ENCODE assay signal across 8 cellular contexts in the genomic region with DNA sequence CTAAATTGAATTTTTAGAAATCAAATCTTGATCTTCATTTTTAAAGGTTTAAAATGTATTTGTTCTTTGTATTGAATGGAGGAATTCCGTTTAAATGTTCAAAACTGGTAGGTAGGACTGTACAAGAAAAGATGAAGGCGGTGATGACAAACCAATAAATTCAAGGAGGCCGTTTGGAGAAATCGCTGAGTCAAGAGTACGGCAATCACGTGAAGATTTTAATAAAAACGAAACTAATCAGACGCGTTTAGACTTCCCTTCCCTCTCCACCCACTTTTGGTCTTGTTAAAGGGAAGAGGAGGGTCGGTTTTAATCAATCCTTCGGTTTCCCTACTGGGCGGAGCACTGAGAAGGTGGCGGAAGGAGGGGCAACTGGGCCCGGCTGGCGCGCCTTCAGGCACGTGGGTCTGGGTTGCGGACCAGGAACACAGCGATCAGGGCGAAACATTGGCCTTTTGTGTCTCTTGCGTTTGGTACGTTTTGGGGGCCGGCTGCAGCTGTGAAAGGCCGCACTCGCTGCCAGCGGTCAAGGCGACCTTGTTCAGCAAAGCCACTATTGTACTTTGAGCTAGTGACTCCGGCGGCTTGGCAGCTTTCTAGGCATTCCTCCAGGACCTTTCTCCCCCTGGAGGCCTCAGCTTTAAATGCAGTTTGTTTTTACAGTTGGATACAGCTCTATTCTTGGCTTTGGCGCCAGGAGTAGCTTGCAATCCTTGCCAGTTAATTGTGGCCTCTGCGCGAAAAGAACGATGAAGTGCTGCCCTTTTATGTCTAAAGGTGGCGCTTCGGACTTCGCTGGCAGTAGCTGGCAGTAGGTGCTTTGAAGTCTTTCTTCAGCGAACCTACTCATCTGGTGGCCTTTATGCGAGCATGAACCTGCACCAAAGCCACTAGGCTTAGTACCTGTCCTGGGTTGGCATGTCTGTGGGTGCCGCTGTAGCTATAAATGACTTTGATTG. TPM values are rescaled to one million over a fixed set of nuclear protein-coding genes. Genes with fewer than 3 reads are reported as not detected.
DNase-seq lines count a peak whose midpoint lies in the region; ATAC-seq and TF ChIP-seq lines count a peak whose summit lies in the region.

No MANE protein-coding gene starts in this region.

- CTCF ChIA-PET in Caco-2 (lab: Charles Lee), result interaction anchor here (0.6 to 1.1 kb wide), 7 partner anchors 13 to 1884 kb away, joined by 4 to 6 read pairs (median 4); partner anchors contain the start of genes LAMP2, MCTS1 and ZBTB33

- peak overlapping the region; percentile 70 for H3K27ac Mint-ChIP-seq in Caco-2 (ENCODE audit: unreplicated experiment)

- POLR2A ChIA-PET in Caco-2 (lab: Charles Lee), result interaction anchor here (0.8 to 1.2 kb wide), 2 partner anchors 17 to 76 kb away, joined by 4 to 13 read pairs; partner anchors contain the start of gene LAMP2

- peak overlapping the region; percentile 69 for H3K27ac ChIP-seq in epithelial cell of prostate

- H3K9me3 ChIP-seq in Caco-2, result no peaks in the 10 kb centered on the region
- H3K9me3 ChIP-seq in mononuclear cell (ENCODE audit: low read depth, low read length), result no peaks in the 10 kb centered on the region

- H3K4me1 ChIP-seq in Caco-2 (no peaks in the 10 kb centered on the region; the same call in 1 of the 2 replicates), mononuclear cell (ENCODE audit: insufficient read depth, low read length) (peaks cover 19% of the 10 kb centered on the region)

- H3K9me3 Mint-ChIP-seq in Caco-2 (ENCODE audit: unreplicated experiment), result no peaks in the 10 kb centered on the region

- peak; percentile 77 to 78 for DNase-seq in Caco-2
- peak; percentile 54 for DNase-seq in HS-27A (ENCODE audit: low read depth)
- DNase-seq in NOMO-1 treated with dmso at 0.1 percent for 144 hours (lab: John Stamatoyannopoulos, UW; ENCODE audit: unreplicated experiment), result peak; percentile 95
- peak; percentile 37 for DNase-seq in activated T-cell treated with anti-CD3 and anti-CD28 coated beads for 24 hours (ENCODE audit: low read depth)
- no peak for DNase-seq in epithelial cell of prostate (ENCODE audit: low read depth, low spot score)
- DNase-seq in stimulated activated CD8-positive, alpha-beta memory T cell treated with anti-CD3 and anti-CD28 coated beads, Interleukin-7, amount 100 ng/mL, for 48 hours (ENCODE audit: extremely low read depth in 1 of 2, low read depth in 1 of 2), result peak; percentile 22 to 25

- BruUV-seq in Caco-2 (replicated peaks; lab: Mats Ljungman, UMichigan), result no TSS peak

- H3K27me3 ChIP-seq in Caco-2 (replicated peaks; ENCODE audit: control insufficient read depth, insufficient read depth, low read length) (no peaks in the 10 kb centered on the region), mononuclear cell (ENCODE audit: insufficient read depth, low read length) (no peaks in the 10 kb centered on the region)

- peak; percentile 71 for ATAC-seq in GM19468 (IDR thresholded peaks at IDR 0.05; ENCODE audit: extremely low read depth, unreplicated experiment)

- peak overlapping the region; percentile 65 for H3K4me3 Mint-ChIP-seq in Caco-2 (ENCODE audit: unreplicated experiment)

- H3K36me3 Mint-ChIP-seq in Caco-2 (ENCODE audit: insufficient read depth, unreplicated experiment), result peaks cover 8% of the 10 kb centered on the region

- H3K36me3 ChIP-seq in Caco-2 (ENCODE audit: control insufficient read depth, insufficient read depth, low read length), result no peaks in the 10 kb centered on the region

- H3K4me1 Mint-ChIP-seq in Caco-2 (ENCODE audit: low read depth, unreplicated experiment), result no peaks in the 10 kb centered on the region

- H3K27me3 Mint-ChIP-seq in Caco-2 (ENCODE audit: insufficient read depth, unreplicated experiment), result no peaks in the 10 kb centered on the region

- peak; percentile 11 to 40 for TF ChIP-seq CTCF in Caco-2 (IDR thresholded peaks at IDR 0.05; ENCODE audit: insufficient read depth in 1 of 2, low read depth in 1 of 2, low read length in 1 of 2, severe bottlenecking in 1 of 2, unreplicated experiment in 1 of 2)

- intact Hi-C loops in Caco-2 (cut with micrococcal nuclease; ENCODE audit: unreplicated experiment), result loop anchor here (1.0 kb wide), 1 partner anchor 17 kb away; the partner anchor contains the start of gene LAMP2

- H3K4me3 ChIP-seq in Caco-2 (ENCODE audit: low read depth, low read length) (peak overlapping the region; percentile 29), mononuclear cell (ENCODE audit: low read length) (peak overlapping the region; percentile 56)

RNA-seq across cellular contexts. Expression of gene LAMP2, which starts 16.7 kb away (rescaled TPM):
- total RNA-seq in Caco-2 (2022), result 101 and 119 TPM in 2 replicates
- total RNA-seq in mononuclear cell, result 73.4 TPM
